In the genomic region with DNA sequence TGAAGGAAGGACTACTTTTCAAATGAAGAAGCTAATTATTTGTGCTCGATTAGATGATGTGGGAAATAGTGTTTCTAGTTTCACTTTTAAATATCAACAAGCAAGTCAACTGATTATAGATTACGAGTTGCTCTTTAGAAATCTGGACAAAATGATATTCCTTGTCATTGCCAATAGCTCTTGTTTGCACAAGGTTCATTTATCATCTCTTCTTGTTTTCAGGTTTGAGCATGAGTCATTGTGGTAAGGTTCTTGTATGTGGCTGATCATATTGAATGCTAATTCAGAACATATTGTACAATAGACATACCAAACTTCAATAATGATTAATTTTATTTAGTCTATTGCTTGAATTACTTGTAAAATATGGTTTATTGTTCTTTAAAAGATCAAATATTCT, we compare ENCODE assay signal across 26 cellular contexts.
DNase-seq lines count a peak whose midpoint lies in the region; ATAC-seq, FAIRE-seq and TF ChIP-seq lines count a peak whose summit lies in the region.
"Had no signal": no experiment of that assay in that cellular context is flagged by ENCODE, and none has a peak within 500 bp of the region (broad histone marks: within the 10 kb centered on the region; RNA-seq: fewer than 3 reads in every experiment).

No MANE protein-coding gene starts in this region.

- H3K4me1 Mint-ChIP-seq in mesothelial cell of epicardium: no peaks in the 10 kb centered on the region
- H3K4me1 Mint-ChIP-seq: nephron; stimulated activated naive CD8-positive, alpha-beta T cell treated with anti-CD3 and anti-CD28 coated beads, Interleukin-15, amount 100 ng/mL, for 72 hours had no signal

- no peaks in the 10 kb centered on the region for H3K79me2 ChIP-seq in SK-N-SH (ENCODE audit: insufficient read depth)

- DNase-seq in SK-N-SH: no peak
- peak; percentile 72 for DNase-seq in fibroblast of gingiva (ENCODE audit: low read depth)
- DNase-seq in NCI-H1436 treated with DMSO at 0.1 percent for 48 hours (lab: John Stamatoyannopoulos, UW): no peak
- DNase-seq in ascending aorta (ENCODE audit: low spot score in 2 of 2): no peak
- DNase-seq in mesothelial cell of epicardium (ENCODE audit: low spot score in 2 of 2, unreplicated experiment in 2 of 2): no peak
- DNase-seq in putamen (ENCODE audit: low spot score): no peak
- DNase-seq: activated CD4-positive, alpha-beta T cell treated with anti-CD3 and anti-CD28 coated beads, Interleukin-2, amount 50 U/mL, for 1 hour; activated CD8-positive, alpha-beta memory T cell treated with anti-CD3 and anti-CD28 coated beads, Interleukin-2, amount 50 U/mL, for 4 hours; activated effector memory CD4-positive, alpha-beta T cell treated with Interleukin-2 at 50 U/mL for 16 hours; cerebellar nuclear complex; effector memory CD8-positive, alpha-beta T cell; foreskin melanocyte; mesendoderm; NCI-H2107; NCI-H526; OCI-M1; posterior cingulate gyrus; stimulated activated CD4-positive, alpha-beta T cell treated with anti-CD3 and anti-CD28 coated beads, Interleukin-2, amount 100 ng/mL, for 24 hours; stimulated activated naive CD8-positive, alpha-beta T cell treated with anti-CD3 and anti-CD28 coated beads, Interleukin-15, amount 100 ng/mL, for 72 hours; T-helper 2 cell; upper lobe of left lung had no signal

- TF ChIP-seq CTCF in SK-N-SH (IDR thresholded peaks at IDR 0.05) (no peak), ascending aorta (IDR thresholded peaks at IDR 0.05) (no peak), mesothelial cell of epicardium (IDR thresholded peaks at IDR 0.05; ENCODE audit: unreplicated experiment) (no peak)

- no peaks in the 10 kb centered on the region for H4K20me1 ChIP-seq in SK-N-SH (ENCODE audit: insufficient read depth)

- POLR2A ChIA-PET in SK-N-SH (lab: Yijun Ruan, JAX): no interaction called here

- WGBS in SK-N-SH (ENCODE audit: low lambda C conversion rate): 38% methylated on average over 2 of the region's 2 CpGs

- CTCF ChIA-PET in SK-N-SH (lab: Yijun Ruan, JAX): interaction anchor here (1.0 kb wide), 1 partner anchor 30 kb away, joined by 3 read pairs; no protein-coding TSS in a partner anchor

- no peaks in the 10 kb centered on the region for H3K9me3 ChIP-seq in SK-N-SH
- H3K9me3 ChIP-seq in ascending aorta: no peaks in the 10 kb centered on the region
- H3K9me3 ChIP-seq: upper lobe of left lung had no signal

- peak; percentile 78 for ATAC-seq in GM18868 (IDR thresholded peaks at IDR 0.05; ENCODE audit: unreplicated experiment)
- ATAC-seq: effector memory CD8-positive, alpha-beta T cell; stimulated activated naive CD8-positive, alpha-beta T cell treated with anti-CD3 and anti-CD28 coated beads, Interleukin-15, amount 100 ng/mL, for 72 hours had no signal

- no peaks in the 10 kb centered on the region for H3K27me3 ChIP-seq in SK-N-SH (ENCODE audit: insufficient read depth)
- H3K27me3 ChIP-seq in ascending aorta: no peaks in the 10 kb centered on the region
- H3K27me3 ChIP-seq: upper lobe of left lung had no signal

- intact Hi-C loops in ascending aorta (cut with DNase I): no loop called here

- H3K27me3 Mint-ChIP-seq in mesothelial cell of epicardium (ENCODE audit: low read depth): no peaks in the 10 kb centered on the region
- H3K27me3 Mint-ChIP-seq: effector memory CD8-positive, alpha-beta T cell; stimulated activated naive CD8-positive, alpha-beta T cell treated with anti-CD3 and anti-CD28 coated beads, Interleukin-15, amount 100 ng/mL, for 72 hours had no signal

- no peak overlapping the region for H3K4me2 ChIP-seq in SK-N-SH

- H3K4me3 ChIP-seq in SK-N-SH (ENCODE audit: low read depth in 2 of 2, low read length in 1 of 2): no peak overlapping the region; a peak in 1 of 4 replicates
- H3K4me3 ChIP-seq in ascending aorta: no peak overlapping the region
- H3K4me3 ChIP-seq: upper lobe of left lung had no signal

- FAIRE-seq in A204.1 (lab: Jason Lieb, UNC): peak; percentile 11
- FAIRE-seq: GM12892 had no signal

- no peak overlapping the region for H3K4me3 Mint-ChIP-seq in mesothelial cell of epicardium
- H3K4me3 Mint-ChIP-seq: effector memory CD8-positive, alpha-beta T cell; nephron; stimulated activated naive CD8-positive, alpha-beta T cell treated with anti-CD3 and anti-CD28 coated beads, Interleukin-15, amount 100 ng/mL, for 72 hours had no signal

- H3K9me2 ChIP-seq in SK-N-SH: no peaks in the 10 kb centered on the region

- H3K4me1 ChIP-seq in SK-N-SH (ENCODE audit: control insufficient read depth in 1 of 2, insufficient read depth in 2 of 2, low read depth in 1 of 2, low read length in 1 of 2): no peaks in the 10 kb centered on the region; a peak in 1 of 4 replicates
- H3K4me1 ChIP-seq in ascending aorta: no peaks in the 10 kb centered on the region
- H3K4me1 ChIP-seq: upper lobe of left lung had no signal

- no peak for TF ChIP-seq EP300 in SK-N-SH (IDR thresholded peaks at IDR 0.05; ENCODE audit: borderline replicate concordance in 1 of 2, low read depth in 1 of 2, low read length in 1 of 2)

- no peaks in the 10 kb centered on the region for H3K36me3 Mint-ChIP-seq in mesothelial cell of epicardium

- H3K9me3 Mint-ChIP-seq in mesothelial cell of epicardium: no peaks in the 10 kb centered on the region
- H3K9me3 Mint-ChIP-seq: nephron; stimulated activated naive CD8-positive, alpha-beta T cell treated with anti-CD3 and anti-CD28 coated beads, Interleukin-15, amount 100 ng/mL, for 72 hours had no signal

- H3K36me3 ChIP-seq in SK-N-SH (replicated peaks in 1 of 2; ENCODE audit: control insufficient read depth in 1 of 2, insufficient read depth in 2 of 2, low read length in 1 of 2) (no peaks in the 10 kb centered on the region), ascending aorta (no peaks in the 10 kb centered on the region)
- H3K36me3 ChIP-seq: upper lobe of left lung had no signal

- H3K27ac Mint-ChIP-seq in mesothelial cell of epicardium: no peak overlapping the region
- H3K27ac Mint-ChIP-seq: effector memory CD8-positive, alpha-beta T cell; nephron; stimulated activated naive CD8-positive, alpha-beta T cell treated with anti-CD3 and anti-CD28 coated beads, Interleukin-15, amount 100 ng/mL, for 72 hours had no signal

- no peak overlapping the region for H3K9ac ChIP-seq in SK-N-SH

- TF ChIP-seq RAD21 in SK-N-SH (IDR thresholded peaks at IDR 0.05; ENCODE audit: low read length): no peak

- H3F3A ChIP-seq in SK-N-SH (replicated peaks; ENCODE audit: insufficient read depth): no peaks in the 10 kb centered on the region

- H3K27ac ChIP-seq in SK-N-SH (ENCODE audit: low read depth in 2 of 2, low read length in 1 of 2) (no peak overlapping the region; a peak in 1 of 4 replicates), ascending aorta (no peak overlapping the region)
- H3K27ac ChIP-seq: upper lobe of left lung, VCaP had no signal

- H2AFZ ChIP-seq in SK-N-SH (ENCODE audit: low read depth): peak overlapping the region; percentile 22; the same call in 1 of the 2 replicates

TF ChIP-seq in SK-N-SH, 30 proteins besides CTCF, POLR2A, EP300 and RAD21 (continues in another document):
- TF ChIP-seq TEAD4 (IDR thresholded peaks at IDR 0.05; ENCODE audit: borderline replicate concordance, insufficient read depth): no peak
- TF ChIP-seq YY1 (IDR thresholded peaks at IDR 0.05; ENCODE audit: low read depth): no peak
- no peak for TF ChIP-seq EZH2phosphoT487 (IDR thresholded peaks at IDR 0.05; ENCODE audit: borderline replicate concordance, low read depth)
- TF ChIP-seq CHD2 (IDR thresholded peaks at IDR 0.05; ENCODE audit: low read length, partially characterized antibody): no peak
- TF ChIP-seq, protein P1, sequence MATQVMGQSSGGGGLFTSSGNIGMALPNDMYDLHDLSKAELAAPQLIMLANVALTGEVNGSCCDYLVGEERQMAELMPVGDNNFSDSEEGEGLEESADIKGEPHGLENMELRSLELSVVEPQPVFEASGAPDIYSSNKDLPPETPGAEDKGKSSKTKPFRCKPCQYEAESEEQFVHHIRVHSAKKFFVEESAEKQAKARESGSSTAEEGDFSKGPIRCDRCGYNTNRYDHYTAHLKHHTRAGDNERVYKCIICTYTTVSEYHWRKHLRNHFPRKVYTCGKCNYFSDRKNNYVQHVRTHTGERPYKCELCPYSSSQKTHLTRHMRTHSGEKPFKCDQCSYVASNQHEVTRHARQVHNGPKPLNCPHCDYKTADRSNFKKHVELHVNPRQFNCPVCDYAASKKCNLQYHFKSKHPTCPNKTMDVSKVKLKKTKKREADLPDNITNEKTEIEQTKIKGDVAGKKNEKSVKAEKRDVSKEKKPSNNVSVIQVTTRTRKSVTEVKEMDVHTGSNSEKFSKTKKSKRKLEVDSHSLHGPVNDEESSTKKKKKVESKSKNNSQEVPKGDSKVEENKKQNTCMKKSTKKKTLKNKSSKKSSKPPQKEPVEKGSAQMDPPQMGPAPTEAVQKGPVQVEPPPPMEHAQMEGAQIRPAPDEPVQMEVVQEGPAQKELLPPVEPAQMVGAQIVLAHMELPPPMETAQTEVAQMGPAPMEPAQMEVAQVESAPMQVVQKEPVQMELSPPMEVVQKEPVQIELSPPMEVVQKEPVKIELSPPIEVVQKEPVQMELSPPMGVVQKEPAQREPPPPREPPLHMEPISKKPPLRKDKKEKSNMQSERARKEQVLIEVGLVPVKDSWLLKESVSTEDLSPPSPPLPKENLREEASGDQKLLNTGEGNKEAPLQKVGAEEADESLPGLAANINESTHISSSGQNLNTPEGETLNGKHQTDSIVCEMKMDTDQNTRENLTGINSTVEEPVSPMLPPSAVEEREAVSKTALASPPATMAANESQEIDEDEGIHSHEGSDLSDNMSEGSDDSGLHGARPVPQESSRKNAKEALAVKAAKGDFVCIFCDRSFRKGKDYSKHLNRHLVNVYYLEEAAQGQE (IDR thresholded peaks at IDR 0.05; ENCODE audit: low read depth, low read length): no peak
- TF ChIP-seq GATA2 (CRISPR knock-in tag; IDR thresholded peaks at IDR 0.05): no peak
- no peak for TF ChIP-seq SMC3 (IDR thresholded peaks at IDR 0.05; ENCODE audit: low read depth, low read length)
- TF ChIP-seq GABPA (IDR thresholded peaks at IDR 0.05; ENCODE audit: low read depth): no peak
- TF ChIP-seq, protein P2, sequence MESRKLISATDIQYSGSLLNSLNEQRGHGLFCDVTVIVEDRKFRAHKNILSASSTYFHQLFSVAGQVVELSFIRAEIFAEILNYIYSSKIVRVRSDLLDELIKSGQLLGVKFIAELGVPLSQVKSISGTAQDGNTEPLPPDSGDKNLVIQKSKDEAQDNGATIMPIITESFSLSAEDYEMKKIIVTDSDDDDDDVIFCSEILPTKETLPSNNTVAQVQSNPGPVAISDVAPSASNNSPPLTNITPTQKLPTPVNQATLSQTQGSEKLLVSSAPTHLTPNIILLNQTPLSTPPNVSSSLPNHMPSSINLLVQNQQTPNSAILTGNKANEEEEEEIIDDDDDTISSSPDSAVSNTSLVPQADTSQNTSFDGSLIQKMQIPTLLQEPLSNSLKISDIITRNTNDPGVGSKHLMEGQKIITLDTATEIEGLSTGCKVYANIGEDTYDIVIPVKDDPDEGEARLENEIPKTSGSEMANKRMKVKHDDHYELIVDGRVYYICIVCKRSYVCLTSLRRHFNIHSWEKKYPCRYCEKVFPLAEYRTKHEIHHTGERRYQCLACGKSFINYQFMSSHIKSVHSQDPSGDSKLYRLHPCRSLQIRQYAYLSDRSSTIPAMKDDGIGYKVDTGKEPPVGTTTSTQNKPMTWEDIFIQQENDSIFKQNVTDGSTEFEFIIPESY (IDR thresholded peaks at IDR 0.05; ENCODE audit: borderline replicate concordance, low read depth): no peak
- TF ChIP-seq SIN3A (IDR thresholded peaks at IDR 0.05; ENCODE audit: borderline replicate concordance, low read depth, low read length): no peak
